ENCODE assay signal across 8 cellular contexts in the genomic region with DNA sequence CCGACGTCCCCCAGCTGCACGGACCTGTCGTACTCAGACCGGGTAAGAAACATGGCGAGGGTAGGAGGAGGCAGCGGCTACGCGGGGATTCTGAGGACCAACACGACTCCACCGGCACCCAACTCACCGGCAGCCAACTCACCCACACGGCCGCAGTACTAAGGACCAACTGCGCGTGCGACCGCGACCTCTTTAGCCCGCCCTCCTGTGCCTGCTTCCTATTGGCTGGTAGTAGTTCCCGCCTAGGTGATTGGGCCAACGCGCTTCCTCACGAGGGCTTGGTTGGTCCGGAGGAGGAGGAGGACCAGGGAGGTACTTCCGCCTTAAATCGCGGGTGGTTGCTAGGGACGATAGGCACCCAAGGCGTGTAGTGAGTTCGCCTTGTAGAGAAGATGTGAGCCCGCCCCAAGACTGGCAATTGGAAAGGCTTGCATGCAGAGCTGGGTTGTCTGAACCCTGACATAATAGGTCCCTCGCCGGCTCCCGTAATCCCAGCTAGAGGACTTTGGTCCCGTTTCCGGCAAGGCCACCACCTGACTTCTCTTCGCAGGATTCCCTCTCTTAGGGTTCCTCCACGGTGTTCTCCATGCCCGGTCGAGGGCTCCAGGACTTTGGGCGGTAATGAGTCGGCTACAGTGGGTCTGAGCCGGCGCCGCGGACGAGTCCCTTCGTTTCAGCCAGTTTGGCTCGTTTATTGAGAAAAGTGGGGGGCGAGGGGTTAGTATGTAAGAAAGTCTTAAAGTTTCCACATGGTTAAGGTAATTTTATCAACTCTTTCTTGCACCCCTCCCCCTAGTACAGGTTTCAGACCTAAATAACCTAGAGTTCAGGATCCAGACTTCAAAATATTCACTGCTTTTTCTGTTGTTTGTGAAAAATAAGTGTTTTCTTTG. TPM values are rescaled to one million over a fixed set of nuclear protein-coding genes. Genes with fewer than 3 reads are reported as not detected.
DNase-seq lines count a peak whose midpoint lies in the region; ATAC-seq and TF ChIP-seq lines count a peak whose summit lies in the region.

Gene PSMA5, minus strand, starts transcription at position 171 of the 893 bp plus-strand sequence. Its CDS starts 118 bp downstream, at position 53.

- H3K9me3 Mint-ChIP-seq in activated naive CD8-positive, alpha-beta T cell (ENCODE audit: low read depth) = no peaks in the 10 kb centered on the region

- no peak for TF ChIP-seq POLR2A in testis (IDR thresholded peaks at IDR 0.05)

- no peaks in the 10 kb centered on the region for H3K9me3 ChIP-seq in testis

- CTCF ChIA-PET in GM10248 (lab: Yijun Ruan, JAX) = interaction anchor here (0.8 to 9.5 kb wide), 8 partner anchors 8 to 150 kb away, joined by 3 to 68 read pairs (median 4); no protein-coding TSS in a partner anchor

- peaks cover 37% of the 10 kb centered on the region for H3K4me1 Mint-ChIP-seq in activated naive CD8-positive, alpha-beta T cell (ENCODE audit: low read depth)

- peak within 1 kb of the TSS; percentile 97 for H3K27ac Mint-ChIP-seq in activated naive CD8-positive, alpha-beta T cell

- no peaks in the 10 kb centered on the region for H3K27me3 ChIP-seq in testis

- TF ChIP-seq CTCF in GM10248 (IDR thresholded peaks at IDR 0.05; ENCODE audit: control extremely low read depth, extremely low read depth, low read depth, missing control alignments) (no peak), omental fat pad (IDR thresholded peaks at IDR 0.05) (no peak), testis (IDR thresholded peaks at IDR 0.05) (no peak)

- POLR2A ChIA-PET in GM10248 (lab: Yijun Ruan, JAX) = interaction anchor here (2.1 kb wide), 1 partner anchor 122 kb away, joined by 6 read pairs; the partner anchor contains the start of gene GNAI3

- DNase-seq in GM10248 (ENCODE audit: extremely low spot score) (peak; percentile 95), NCI-H1105 (lab: John Stamatoyannopoulos, UW) (peak; percentile 99), SKM-1 treated with dmso at 0.1 percent for 144 hours (lab: John Stamatoyannopoulos, UW; ENCODE audit: unreplicated experiment) (peak; percentile 98), glomerular visceral epithelial cell (ENCODE audit: extremely low spot score) (peak; percentile 99), omental fat pad (ENCODE audit: low spot score) (peak; percentile 84), testis (peak; percentile 99)

- ATAC-seq in HG02623 (IDR thresholded peaks at IDR 0.05; ENCODE audit: unreplicated experiment) = peak; percentile 95
- peak; percentile 99 for ATAC-seq in omental fat pad (ENCODE audit: low FRiP score)

- H3K36me3 Mint-ChIP-seq in activated naive CD8-positive, alpha-beta T cell = peaks cover 9% of the 10 kb centered on the region

- H3K4me3 Mint-ChIP-seq in activated naive CD8-positive, alpha-beta T cell = peak within 1 kb of the TSS; percentile 97

- H3K4me1 ChIP-seq in testis = peaks cover 21% of the 10 kb centered on the region

- intact Hi-C loops in testis (cut with DNase I; ENCODE audit: low total_unique reads) = no loop called here

- no peaks in the 10 kb centered on the region for H3K36me3 ChIP-seq in testis (ENCODE audit: low read depth, missing control alignments)

- H3K4me3 ChIP-seq in testis = peak within 1 kb of the TSS; percentile 78 to 86

- no peaks in the 10 kb centered on the region for H3K27me3 Mint-ChIP-seq in activated naive CD8-positive, alpha-beta T cell

- WGBS in testis, 2 donors = 0% methylated on average over 36 to 46 of the region's 51 CpGs

- H3K27ac ChIP-seq in testis = peak within 1 kb of the TSS; percentile 74 to 76

RNA-seq across cellular contexts. Expression of gene PSMA5, which starts in this region (rescaled TPM):
- 10 to 100 TPM; 21.0 to 36.9 (median 29.7) TPM for total RNA-seq in omental fat pad
- 10 to 100 TPM; 30.9 to 56.9 TPM for total RNA-seq in testis
- polyA plus RNA-seq in testis (ENCODE audit: insufficient read depth, low read depth, low replicate concordance) = 72.0 TPM

Comparison
In these comparisons a context has a peak if more than half of its experiments do, and no peak if none do; other contexts are left out.
1. Peak in every context shown above with its lines: DNase-seq, ATAC-seq, H3K4me3 ChIP-seq and H3K27ac ChIP-seq.